Comparison of ENCODE assay signal across 1 cellular context in the genomic region with DNA sequence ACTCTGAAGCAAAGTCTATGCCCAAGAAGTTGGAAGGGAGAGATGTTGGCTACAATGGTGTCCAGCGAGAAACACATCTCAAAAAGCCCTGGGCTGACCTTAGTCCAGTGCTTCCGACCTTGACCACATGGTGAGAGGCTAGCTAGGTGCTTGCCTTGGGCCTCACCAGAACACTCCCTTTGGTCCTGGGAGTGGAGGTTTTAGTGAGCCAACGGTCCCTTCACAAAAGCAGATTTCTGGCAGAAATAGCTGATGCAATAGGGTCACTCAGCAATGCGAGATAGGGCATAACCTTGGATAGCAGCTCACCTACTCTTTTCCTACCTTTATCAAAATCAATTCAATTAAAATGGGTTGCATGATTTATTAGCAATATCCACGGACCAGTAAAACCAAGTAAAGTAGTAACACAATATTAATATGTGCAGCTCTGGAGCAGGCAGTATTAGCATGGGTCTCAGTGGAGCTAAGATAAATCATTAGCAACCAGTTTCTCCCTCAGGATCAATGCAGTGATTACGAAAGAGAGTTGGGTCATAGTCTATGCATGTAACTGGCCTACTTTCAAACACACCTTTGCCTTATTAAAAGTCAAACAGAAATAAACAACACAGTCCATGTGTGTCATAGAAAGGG.
TF ChIP-seq lines count a peak whose summit lies in the region.

No MANE protein-coding gene starts in this region.

TF ChIP-seq in K562, 482 proteins besides CTCF, POLR2A, EP300 and RAD21 (continued from another document and continues in another):
- TF ChIP-seq, protein P1, sequence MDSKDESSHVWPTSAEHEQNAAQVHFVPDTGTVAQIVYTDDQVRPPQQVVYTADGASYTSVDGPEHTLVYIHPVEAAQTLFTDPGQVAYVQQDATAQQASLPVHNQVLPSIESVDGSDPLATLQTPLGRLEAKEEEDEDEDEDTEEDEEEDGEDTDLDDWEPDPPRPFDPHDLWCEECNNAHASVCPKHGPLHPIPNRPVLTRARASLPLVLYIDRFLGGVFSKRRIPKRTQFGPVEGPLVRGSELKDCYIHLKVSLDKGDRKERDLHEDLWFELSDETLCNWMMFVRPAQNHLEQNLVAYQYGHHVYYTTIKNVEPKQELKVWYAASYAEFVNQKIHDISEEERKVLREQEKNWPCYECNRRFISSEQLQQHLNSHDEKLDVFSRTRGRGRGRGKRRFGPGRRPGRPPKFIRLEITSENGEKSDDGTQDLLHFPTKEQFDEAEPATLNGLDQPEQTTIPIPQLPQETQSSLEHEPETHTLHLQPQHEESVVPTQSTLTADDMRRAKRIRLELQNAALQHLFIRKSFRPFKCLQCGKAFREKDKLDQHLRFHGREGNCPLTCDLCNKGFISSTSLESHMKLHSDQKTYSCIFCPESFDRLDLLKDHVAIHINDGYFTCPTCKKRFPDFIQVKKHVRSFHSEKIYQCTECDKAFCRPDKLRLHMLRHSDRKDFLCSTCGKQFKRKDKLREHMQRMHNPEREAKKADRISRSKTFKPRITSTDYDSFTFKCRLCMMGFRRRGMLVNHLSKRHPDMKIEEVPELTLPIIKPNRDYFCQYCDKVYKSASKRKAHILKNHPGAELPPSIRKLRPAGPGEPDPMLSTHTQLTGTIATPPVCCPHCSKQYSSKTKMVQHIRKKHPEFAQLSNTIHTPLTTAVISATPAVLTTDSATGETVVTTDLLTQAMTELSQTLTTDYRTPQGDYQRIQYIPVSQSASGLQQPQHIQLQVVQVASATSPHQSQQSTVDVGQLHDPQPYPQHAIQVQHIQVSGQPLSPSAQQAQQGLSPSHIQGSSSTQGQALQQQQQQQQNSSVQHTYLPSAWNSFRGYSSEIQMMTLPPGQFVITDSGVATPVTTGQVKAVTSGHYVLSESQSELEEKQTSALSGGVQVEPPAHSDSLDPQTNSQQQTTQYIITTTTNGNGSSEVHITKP (IDR thresholded peaks at IDR 0.05; ENCODE audit: partially characterized antibody), result no peak
- TF ChIP-seq, protein P2, sequence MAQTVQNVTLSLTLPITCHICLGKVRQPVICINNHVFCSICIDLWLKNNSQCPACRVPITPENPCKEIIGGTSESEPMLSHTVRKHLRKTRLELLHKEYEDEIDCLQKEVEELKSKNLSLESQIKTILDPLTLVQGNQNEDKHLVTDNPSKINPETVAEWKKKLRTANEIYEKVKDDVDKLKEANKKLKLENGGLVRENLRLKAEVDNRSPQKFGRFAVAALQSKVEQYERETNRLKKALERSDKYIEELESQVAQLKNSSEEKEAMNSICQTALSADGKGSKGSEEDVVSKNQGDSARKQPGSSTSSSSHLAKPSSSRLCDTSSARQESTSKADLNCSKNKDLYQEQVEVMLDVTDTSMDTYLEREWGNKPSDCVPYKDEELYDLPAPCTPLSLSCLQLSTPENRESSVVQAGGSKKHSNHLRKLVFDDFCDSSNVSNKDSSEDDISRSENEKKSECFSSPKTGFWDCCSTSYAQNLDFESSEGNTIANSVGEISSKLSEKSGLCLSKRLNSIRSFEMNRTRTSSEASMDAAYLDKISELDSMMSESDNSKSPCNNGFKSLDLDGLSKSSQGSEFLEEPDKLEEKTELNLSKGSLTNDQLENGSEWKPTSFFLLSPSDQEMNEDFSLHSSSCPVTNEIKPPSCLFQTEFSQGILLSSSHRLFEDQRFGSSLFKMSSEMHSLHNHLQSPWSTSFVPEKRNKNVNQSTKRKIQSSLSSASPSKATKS (CRISPR knock-in tag; IDR thresholded peaks at IDR 0.05), result no peak
- TF ChIP-seq, protein P3, sequence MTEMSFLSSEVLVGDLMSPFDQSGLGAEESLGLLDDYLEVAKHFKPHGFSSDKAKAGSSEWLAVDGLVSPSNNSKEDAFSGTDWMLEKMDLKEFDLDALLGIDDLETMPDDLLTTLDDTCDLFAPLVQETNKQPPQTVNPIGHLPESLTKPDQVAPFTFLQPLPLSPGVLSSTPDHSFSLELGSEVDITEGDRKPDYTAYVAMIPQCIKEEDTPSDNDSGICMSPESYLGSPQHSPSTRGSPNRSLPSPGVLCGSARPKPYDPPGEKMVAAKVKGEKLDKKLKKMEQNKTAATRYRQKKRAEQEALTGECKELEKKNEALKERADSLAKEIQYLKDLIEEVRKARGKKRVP (CRISPR knock-in tag; IDR thresholded peaks at IDR 0.05), result peak; percentile 88
- TF ChIP-seq SMARCA5 (IDR thresholded peaks at IDR 0.05) (no peak), SLC30A9 (CRISPR knock-in tag; IDR thresholded peaks at IDR 0.05) (no peak), TGIF2 (CRISPR knock-in tag; IDR thresholded peaks at IDR 0.05) (no peak), MCM5 (IDR thresholded peaks at IDR 0.05; ENCODE audit: low read depth) (no peak), GATAD2B (IDR thresholded peaks at IDR 0.05; ENCODE audit: borderline replicate concordance) (no peak), ZNF644 (tag; IDR thresholded peaks at IDR 0.05; ENCODE audit: low read depth) (no peak), SMC3 (conservative IDR thresholded peaks at IDR 0.05; ENCODE audit: insufficient read depth, low read depth, low read length) (no peak), ZNF239 (CRISPR knock-in tag; IDR thresholded peaks at IDR 0.05) (no peak), NR1H2 (CRISPR knock-in tag; IDR thresholded peaks at IDR 0.05) (no peak), ZNF324 (CRISPR knock-in tag; IDR thresholded peaks at IDR 0.05) (no peak), FOXJ2 (tag; IDR thresholded peaks at IDR 0.05) (no peak), SP1 (CRISPR knock-in tag; IDR thresholded peaks at IDR 0.05) (no peak), RBFOX2 (IDR thresholded peaks at IDR 0.05; ENCODE audit: low read depth, low read length) (peak; percentile 23), NR2C1 (IDR thresholded peaks at IDR 0.05) (no peak; the same call in 1 of the 2 replicates), NR2C1 (tag; IDR thresholded peaks at IDR 0.05) (peak; percentile 31), HMG20B (CRISPR knock-in tag; IDR thresholded peaks at IDR 0.05) (no peak), ZNF134 (CRISPR knock-in tag; conservative IDR thresholded peaks at IDR 0.05) (no peak), SRSF7 (optimal IDR thresholded peaks at IDR 0.05; ENCODE audit: low read depth, low read length) (no peak), HEY1 (CRISPR knock-in tag; IDR thresholded peaks at IDR 0.05; ENCODE audit: borderline replicate concordance) (no peak), U2AF2 (optimal IDR thresholded peaks at IDR 0.05; ENCODE audit: low read depth, low read length) (no peak), RBM14 (IDR thresholded peaks at IDR 0.05; ENCODE audit: borderline replicate concordance, insufficient read depth, low read depth, low read length) (no peak)
- TF ChIP-seq, protein P4, sequence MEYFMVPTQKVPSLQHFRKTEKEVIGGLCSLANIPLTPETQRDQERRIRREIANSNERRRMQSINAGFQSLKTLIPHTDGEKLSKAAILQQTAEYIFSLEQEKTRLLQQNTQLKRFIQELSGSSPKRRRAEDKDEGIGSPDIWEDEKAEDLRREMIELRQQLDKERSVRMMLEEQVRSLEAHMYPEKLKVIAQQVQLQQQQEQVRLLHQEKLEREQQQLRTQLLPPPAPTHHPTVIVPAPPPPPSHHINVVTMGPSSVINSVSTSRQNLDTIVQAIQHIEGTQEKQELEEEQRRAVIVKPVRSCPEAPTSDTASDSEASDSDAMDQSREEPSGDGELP (CRISPR knock-in tag; IDR thresholded peaks at IDR 0.05; ENCODE audit: borderline replicate concordance), result no peak
- TF ChIP-seq, protein P5, sequence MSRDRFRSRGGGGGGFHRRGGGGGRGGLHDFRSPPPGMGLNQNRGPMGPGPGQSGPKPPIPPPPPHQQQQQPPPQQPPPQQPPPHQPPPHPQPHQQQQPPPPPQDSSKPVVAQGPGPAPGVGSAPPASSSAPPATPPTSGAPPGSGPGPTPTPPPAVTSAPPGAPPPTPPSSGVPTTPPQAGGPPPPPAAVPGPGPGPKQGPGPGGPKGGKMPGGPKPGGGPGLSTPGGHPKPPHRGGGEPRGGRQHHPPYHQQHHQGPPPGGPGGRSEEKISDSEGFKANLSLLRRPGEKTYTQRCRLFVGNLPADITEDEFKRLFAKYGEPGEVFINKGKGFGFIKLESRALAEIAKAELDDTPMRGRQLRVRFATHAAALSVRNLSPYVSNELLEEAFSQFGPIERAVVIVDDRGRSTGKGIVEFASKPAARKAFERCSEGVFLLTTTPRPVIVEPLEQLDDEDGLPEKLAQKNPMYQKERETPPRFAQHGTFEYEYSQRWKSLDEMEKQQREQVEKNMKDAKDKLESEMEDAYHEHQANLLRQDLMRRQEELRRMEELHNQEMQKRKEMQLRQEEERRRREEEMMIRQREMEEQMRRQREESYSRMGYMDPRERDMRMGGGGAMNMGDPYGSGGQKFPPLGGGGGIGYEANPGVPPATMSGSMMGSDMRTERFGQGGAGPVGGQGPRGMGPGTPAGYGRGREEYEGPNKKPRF (IDR thresholded peaks at IDR 0.05; ENCODE audit: low read depth, low read length), result no peak
- TF ChIP-seq, protein P6, sequence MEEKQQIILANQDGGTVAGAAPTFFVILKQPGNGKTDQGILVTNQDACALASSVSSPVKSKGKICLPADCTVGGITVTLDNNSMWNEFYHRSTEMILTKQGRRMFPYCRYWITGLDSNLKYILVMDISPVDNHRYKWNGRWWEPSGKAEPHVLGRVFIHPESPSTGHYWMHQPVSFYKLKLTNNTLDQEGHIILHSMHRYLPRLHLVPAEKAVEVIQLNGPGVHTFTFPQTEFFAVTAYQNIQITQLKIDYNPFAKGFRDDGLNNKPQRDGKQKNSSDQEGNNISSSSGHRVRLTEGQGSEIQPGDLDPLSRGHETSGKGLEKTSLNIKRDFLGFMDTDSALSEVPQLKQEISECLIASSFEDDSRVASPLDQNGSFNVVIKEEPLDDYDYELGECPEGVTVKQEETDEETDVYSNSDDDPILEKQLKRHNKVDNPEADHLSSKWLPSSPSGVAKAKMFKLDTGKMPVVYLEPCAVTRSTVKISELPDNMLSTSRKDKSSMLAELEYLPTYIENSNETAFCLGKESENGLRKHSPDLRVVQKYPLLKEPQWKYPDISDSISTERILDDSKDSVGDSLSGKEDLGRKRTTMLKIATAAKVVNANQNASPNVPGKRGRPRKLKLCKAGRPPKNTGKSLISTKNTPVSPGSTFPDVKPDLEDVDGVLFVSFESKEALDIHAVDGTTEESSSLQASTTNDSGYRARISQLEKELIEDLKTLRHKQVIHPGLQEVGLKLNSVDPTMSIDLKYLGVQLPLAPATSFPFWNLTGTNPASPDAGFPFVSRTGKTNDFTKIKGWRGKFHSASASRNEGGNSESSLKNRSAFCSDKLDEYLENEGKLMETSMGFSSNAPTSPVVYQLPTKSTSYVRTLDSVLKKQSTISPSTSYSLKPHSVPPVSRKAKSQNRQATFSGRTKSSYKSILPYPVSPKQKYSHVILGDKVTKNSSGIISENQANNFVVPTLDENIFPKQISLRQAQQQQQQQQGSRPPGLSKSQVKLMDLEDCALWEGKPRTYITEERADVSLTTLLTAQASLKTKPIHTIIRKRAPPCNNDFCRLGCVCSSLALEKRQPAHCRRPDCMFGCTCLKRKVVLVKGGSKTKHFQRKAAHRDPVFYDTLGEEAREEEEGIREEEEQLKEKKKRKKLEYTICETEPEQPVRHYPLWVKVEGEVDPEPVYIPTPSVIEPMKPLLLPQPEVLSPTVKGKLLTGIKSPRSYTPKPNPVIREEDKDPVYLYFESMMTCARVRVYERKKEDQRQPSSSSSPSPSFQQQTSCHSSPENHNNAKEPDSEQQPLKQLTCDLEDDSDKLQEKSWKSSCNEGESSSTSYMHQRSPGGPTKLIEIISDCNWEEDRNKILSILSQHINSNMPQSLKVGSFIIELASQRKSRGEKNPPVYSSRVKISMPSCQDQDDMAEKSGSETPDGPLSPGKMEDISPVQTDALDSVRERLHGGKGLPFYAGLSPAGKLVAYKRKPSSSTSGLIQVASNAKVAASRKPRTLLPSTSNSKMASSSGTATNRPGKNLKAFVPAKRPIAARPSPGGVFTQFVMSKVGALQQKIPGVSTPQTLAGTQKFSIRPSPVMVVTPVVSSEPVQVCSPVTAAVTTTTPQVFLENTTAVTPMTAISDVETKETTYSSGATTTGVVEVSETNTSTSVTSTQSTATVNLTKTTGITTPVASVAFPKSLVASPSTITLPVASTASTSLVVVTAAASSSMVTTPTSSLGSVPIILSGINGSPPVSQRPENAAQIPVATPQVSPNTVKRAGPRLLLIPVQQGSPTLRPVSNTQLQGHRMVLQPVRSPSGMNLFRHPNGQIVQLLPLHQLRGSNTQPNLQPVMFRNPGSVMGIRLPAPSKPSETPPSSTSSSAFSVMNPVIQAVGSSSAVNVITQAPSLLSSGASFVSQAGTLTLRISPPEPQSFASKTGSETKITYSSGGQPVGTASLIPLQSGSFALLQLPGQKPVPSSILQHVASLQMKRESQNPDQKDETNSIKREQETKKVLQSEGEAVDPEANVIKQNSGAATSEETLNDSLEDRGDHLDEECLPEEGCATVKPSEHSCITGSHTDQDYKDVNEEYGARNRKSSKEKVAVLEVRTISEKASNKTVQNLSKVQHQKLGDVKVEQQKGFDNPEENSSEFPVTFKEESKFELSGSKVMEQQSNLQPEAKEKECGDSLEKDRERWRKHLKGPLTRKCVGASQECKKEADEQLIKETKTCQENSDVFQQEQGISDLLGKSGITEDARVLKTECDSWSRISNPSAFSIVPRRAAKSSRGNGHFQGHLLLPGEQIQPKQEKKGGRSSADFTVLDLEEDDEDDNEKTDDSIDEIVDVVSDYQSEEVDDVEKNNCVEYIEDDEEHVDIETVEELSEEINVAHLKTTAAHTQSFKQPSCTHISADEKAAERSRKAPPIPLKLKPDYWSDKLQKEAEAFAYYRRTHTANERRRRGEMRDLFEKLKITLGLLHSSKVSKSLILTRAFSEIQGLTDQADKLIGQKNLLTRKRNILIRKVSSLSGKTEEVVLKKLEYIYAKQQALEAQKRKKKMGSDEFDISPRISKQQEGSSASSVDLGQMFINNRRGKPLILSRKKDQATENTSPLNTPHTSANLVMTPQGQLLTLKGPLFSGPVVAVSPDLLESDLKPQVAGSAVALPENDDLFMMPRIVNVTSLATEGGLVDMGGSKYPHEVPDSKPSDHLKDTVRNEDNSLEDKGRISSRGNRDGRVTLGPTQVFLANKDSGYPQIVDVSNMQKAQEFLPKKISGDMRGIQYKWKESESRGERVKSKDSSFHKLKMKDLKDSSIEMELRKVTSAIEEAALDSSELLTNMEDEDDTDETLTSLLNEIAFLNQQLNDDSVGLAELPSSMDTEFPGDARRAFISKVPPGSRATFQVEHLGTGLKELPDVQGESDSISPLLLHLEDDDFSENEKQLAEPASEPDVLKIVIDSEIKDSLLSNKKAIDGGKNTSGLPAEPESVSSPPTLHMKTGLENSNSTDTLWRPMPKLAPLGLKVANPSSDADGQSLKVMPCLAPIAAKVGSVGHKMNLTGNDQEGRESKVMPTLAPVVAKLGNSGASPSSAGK (IDR thresholded peaks at IDR 0.05), result peak; percentile 25; the same call in 1 of the 2 replicates
- TF ChIP-seq, protein P7, sequence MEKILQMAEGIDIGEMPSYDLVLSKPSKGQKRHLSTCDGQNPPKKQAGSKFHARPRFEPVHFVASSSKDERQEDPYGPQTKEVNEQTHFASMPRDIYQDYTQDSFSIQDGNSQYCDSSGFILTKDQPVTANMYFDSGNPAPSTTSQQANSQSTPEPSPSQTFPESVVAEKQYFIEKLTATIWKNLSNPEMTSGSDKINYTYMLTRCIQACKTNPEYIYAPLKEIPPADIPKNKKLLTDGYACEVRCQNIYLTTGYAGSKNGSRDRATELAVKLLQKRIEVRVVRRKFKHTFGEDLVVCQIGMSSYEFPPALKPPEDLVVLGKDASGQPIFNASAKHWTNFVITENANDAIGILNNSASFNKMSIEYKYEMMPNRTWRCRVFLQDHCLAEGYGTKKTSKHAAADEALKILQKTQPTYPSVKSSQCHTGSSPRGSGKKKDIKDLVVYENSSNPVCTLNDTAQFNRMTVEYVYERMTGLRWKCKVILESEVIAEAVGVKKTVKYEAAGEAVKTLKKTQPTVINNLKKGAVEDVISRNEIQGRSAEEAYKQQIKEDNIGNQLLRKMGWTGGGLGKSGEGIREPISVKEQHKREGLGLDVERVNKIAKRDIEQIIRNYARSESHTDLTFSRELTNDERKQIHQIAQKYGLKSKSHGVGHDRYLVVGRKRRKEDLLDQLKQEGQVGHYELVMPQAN (IDR thresholded peaks at IDR 0.05; ENCODE audit: borderline replicate concordance), result no peak
- TF ChIP-seq, protein P8, sequence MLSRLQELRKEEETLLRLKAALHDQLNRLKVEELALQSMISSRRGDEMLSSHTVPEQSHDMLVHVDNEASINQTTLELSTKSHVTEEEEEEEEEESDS (CRISPR knock-in tag; IDR thresholded peaks at IDR 0.05), result no peak
